ENCODE assay signal across 19 cellular contexts in genomic region chr6:106907754-106908153, GRCh38.
"Had no signal": no experiment of that assay in that cellular context is flagged by ENCODE, and none has a peak within 500 bp of the region (broad histone marks: within the 10 kb centered on the region; RNA-seq: fewer than 3 reads in every experiment).

No MANE protein-coding gene starts in this region.

- H3K4me1 Mint-ChIP-seq: stimulated activated memory B cell treated with anti-CD40 and anti-IgM and Interleukin-4, amounts not matched to agents 10 μg/mL and 1 μg/mL and 100 μg/mL, for 72 hours; T-cell had no signal

- ATAC-seq: activated CD8-positive, alpha-beta T cell treated with anti-CD3 and anti-CD28 coated beads for 36 hours; stimulated activated memory B cell treated with anti-CD40 and anti-IgM and Interleukin-4, amounts not matched to agents 10 μg/mL and 1 μg/mL and 100 μg/mL, for 72 hours; T-cell; upper lobe of right lung had no signal

- H3K4me1 ChIP-seq: body of pancreas, spleen, upper lobe of right lung had no signal

- H3K4me3 Mint-ChIP-seq: activated CD8-positive, alpha-beta T cell treated with anti-CD3 and anti-CD28 coated beads for 36 hours; stimulated activated memory B cell treated with anti-CD40 and anti-IgM and Interleukin-4, amounts not matched to agents 10 μg/mL and 1 μg/mL and 100 μg/mL, for 72 hours; T-cell had no signal

- H3K27me3 Mint-ChIP-seq: activated CD8-positive, alpha-beta T cell treated with anti-CD3 and anti-CD28 coated beads for 36 hours; stimulated activated memory B cell treated with anti-CD40 and anti-IgM and Interleukin-4, amounts not matched to agents 10 μg/mL and 1 μg/mL and 100 μg/mL, for 72 hours had no signal

- H3K4me3 ChIP-seq: body of pancreas, lung, spleen, thoracic aorta, upper lobe of right lung had no signal

- H3K9me3 ChIP-seq: body of pancreas, thoracic aorta, upper lobe of right lung had no signal

- H3K27ac ChIP-seq: spleen, thoracic aorta, upper lobe of right lung had no signal

- H3K9me3 Mint-ChIP-seq: activated CD8-positive, alpha-beta T cell treated with anti-CD3 and anti-CD28 coated beads for 36 hours; activated T-helper 2 cell treated with anti-CD3 and anti-CD28 coated beads, Interferon-gamma antibody, Interleukin-2, Interleukin-4, amounts not matched to agents 10 μg/mL and 5 μg/mL and 100 μg/mL, durations not matched to agents 14 hours and 24 hours and 36 hours; T-cell had no signal

- H3K27me3 ChIP-seq: body of pancreas, spleen, upper lobe of right lung had no signal

- H3K27ac Mint-ChIP-seq: activated CD8-positive, alpha-beta T cell treated with anti-CD3 and anti-CD28 coated beads for 36 hours; activated T-helper 2 cell treated with anti-CD3 and anti-CD28 coated beads, Interferon-gamma antibody, Interleukin-2, Interleukin-4, amounts not matched to agents 10 μg/mL and 5 μg/mL and 100 μg/mL, durations not matched to agents 14 hours and 24 hours and 36 hours; stimulated activated memory B cell treated with anti-CD40 and anti-IgM and Interleukin-4, amounts not matched to agents 10 μg/mL and 1 μg/mL and 100 μg/mL, for 72 hours; T-cell had no signal

- H3K36me3 Mint-ChIP-seq: stimulated activated memory B cell treated with anti-CD40 and anti-IgM and Interleukin-4, amounts not matched to agents 10 μg/mL and 1 μg/mL and 100 μg/mL, for 72 hours; T-cell had no signal

- DNase-seq: activated CD4-positive, alpha-beta T cell treated with anti-CD3 and anti-CD28 coated beads for 48 hours; activated CD4-positive, CD25-positive, alpha-beta regulatory T cell; activated CD8-positive, alpha-beta T cell treated with anti-CD3 and anti-CD28 coated beads for 36 hours; activated naive CD4-positive, alpha-beta T cell treated with Interleukin-2 at 50 U/mL for 16 hours; activated T-cell treated with anti-CD3 and anti-CD28 coated beads, Interleukin-2, amount 50 U/mL, for 1 hour; body of pancreas; foreskin fibroblast; hippocampal formation; occipital lobe; posterior cingulate gyrus; retina; spleen; stimulated activated CD4-positive, alpha-beta T cell treated with anti-CD3 and anti-CD28 coated beads, Interleukin-4, amount 100 ng/mL, for 4 hours; T-cell; upper lobe of right lung had no signal

- H3K36me3 ChIP-seq: spleen, thoracic aorta, upper lobe of right lung had no signal
